In genomic region chr12:56223571-56224101, GRCh38 we compare ENCODE assay signal across 8 cellular contexts. TPM values are rescaled to one million over a fixed set of nuclear protein-coding genes. Genes with fewer than 3 reads are reported as not detected.
DNase-seq lines count a peak whose midpoint lies in the region; ATAC-seq, FAIRE-seq and TF ChIP-seq lines count a peak whose summit lies in the region.

No MANE protein-coding gene starts in this region.

- H3K4me3 ChIP-seq in HL-60 (replicated peaks; ENCODE audit: insufficient read depth, low read length): peak overlapping the region; percentile 29
- H3K4me3 ChIP-seq in breast epithelium: peak overlapping the region; percentile 61 to 81 (median 61)
- peak overlapping the region; percentile 58 to 85 for H3K4me3 ChIP-seq in mucosa of rectum (ENCODE audit: low read length in 2 of 2)

- TF ChIP-seq POLR2A in breast epithelium (IDR thresholded peaks at IDR 0.05): no peak
- TF ChIP-seq POLR2A in H54 (IDR thresholded peaks at IDR 0.05; ENCODE audit: low read depth, low read length): no peak

- DNase-seq in HL-60 (ENCODE audit: low read depth in 1 of 2, low spot score in 1 of 2) (no peak), breast epithelium (ENCODE audit: low spot score in 2 of 2) (no peak), NCI-H2196 treated with DMSO at 0.1 percent for 48 hours (lab: John Stamatoyannopoulos, UW; ENCODE audit: unreplicated experiment) (no peak), NCI-H2107 treated with DMSO at 0.1 percent for 48 hours (lab: John Stamatoyannopoulos, UW; ENCODE audit: unreplicated experiment) (no peak), H54 (ENCODE audit: insufficient read length, low spot score) (no peak)

- H3K9ac ChIP-seq in mucosa of rectum (ENCODE audit: low read depth in 1 of 2, low read length in 2 of 2): peak overlapping the region; percentile 37 to 38

- H3K27ac ChIP-seq in 22Rv1: peak overlapping the region; percentile 98
- H3K27ac ChIP-seq in HL-60 (replicated peaks): peak overlapping the region; percentile 92
- H3K27ac ChIP-seq in breast epithelium: peak overlapping the region; percentile 92 to 95
- peak overlapping the region; percentile 99 for H3K27ac ChIP-seq in mucosa of rectum (ENCODE audit: low read depth in 2 of 2, low read length in 2 of 2)

- no peak for TF ChIP-seq CTCF in 22Rv1 (IDR thresholded peaks at IDR 0.05)
- TF ChIP-seq CTCF in HL-60 (IDR thresholded peaks at IDR 0.05; ENCODE audit: insufficient read depth, low read length): no peak
- TF ChIP-seq CTCF in breast epithelium (IDR thresholded peaks at IDR 0.05): no peak

- H3K9me3 ChIP-seq in breast epithelium: no peaks in the 10 kb centered on the region
- no peaks in the 10 kb centered on the region for H3K9me3 ChIP-seq in mucosa of rectum (ENCODE audit: control insufficient read depth in 2 of 2, low read length in 2 of 2)

- ATAC-seq in HG02938 (IDR thresholded peaks at IDR 0.05; ENCODE audit: unreplicated experiment): no peak

- intact Hi-C loops in breast epithelium (cut with DNase I; ENCODE audit: low total_unique reads): loop anchor here (2.0 kb wide), 1 partner anchor 33 kb away; no protein-coding TSS in a partner anchor

- no peaks in the 10 kb centered on the region for H3K27me3 ChIP-seq in HL-60 (ENCODE audit: insufficient read depth, poor library complexity, severe bottlenecking)
- no peaks in the 10 kb centered on the region for H3K27me3 ChIP-seq in breast epithelium
- H3K27me3 ChIP-seq in mucosa of rectum (ENCODE audit: control insufficient read depth in 2 of 2, insufficient read depth in 2 of 2, low read length in 2 of 2): no peaks in the 10 kb centered on the region

- H3K4me1 ChIP-seq in breast epithelium: peaks cover 0 to 6% of the 10 kb centered on the region in 2 donors
- peaks cover 29 to 36% of the 10 kb centered on the region in 2 donors for H3K4me1 ChIP-seq in mucosa of rectum (ENCODE audit: control insufficient read depth in 2 of 2, insufficient read depth in 2 of 2, low read length in 2 of 2)

- no peak for FAIRE-seq in H54 (lab: Jason Lieb, UNC)

- H3K36me3 ChIP-seq in breast epithelium (no peaks in the 10 kb centered on the region), mucosa of rectum (ENCODE audit: control insufficient read depth in 2 of 2, insufficient read depth in 2 of 2, low read length in 2 of 2) (no peaks in the 10 kb centered on the region)

RNA-seq across cellular contexts. Expression of gene NABP2, which starts 0.5 kb away (rescaled TPM):
- total RNA-seq in breast epithelium: 10 to 100 TPM; 24.7 to 31.2 (median 27.5) TPM

RNA-seq across cellular contexts. Expression of gene RNF41, which starts 1.9 kb away (rescaled TPM):
- total RNA-seq in breast epithelium: 10 to 100 TPM; 64.4 to 86.6 (median 81.3) TPM

RNA-seq across cellular contexts. Expression of gene SLC39A5, which starts 6.2 kb away (rescaled TPM):
- total RNA-seq in breast epithelium: under 1 TPM in 1 of 3 donors, not detected in 2; 0.98 TPM

RNA-seq across cellular contexts. Expression of gene SMARCC2, which starts 34.4 kb away (rescaled TPM):
- 100 to 1,000 TPM; 105 to 114 (median 106) TPM for total RNA-seq in breast epithelium

RNA-seq across cellular contexts. Expression of gene ANKRD52, which starts 34.5 kb away (rescaled TPM):
- 10 to 100 TPM; 12.8 to 18.4 (median 14.9) TPM for total RNA-seq in breast epithelium
